8 cellular contexts compared by ENCODE assay signal in the genomic region with DNA sequence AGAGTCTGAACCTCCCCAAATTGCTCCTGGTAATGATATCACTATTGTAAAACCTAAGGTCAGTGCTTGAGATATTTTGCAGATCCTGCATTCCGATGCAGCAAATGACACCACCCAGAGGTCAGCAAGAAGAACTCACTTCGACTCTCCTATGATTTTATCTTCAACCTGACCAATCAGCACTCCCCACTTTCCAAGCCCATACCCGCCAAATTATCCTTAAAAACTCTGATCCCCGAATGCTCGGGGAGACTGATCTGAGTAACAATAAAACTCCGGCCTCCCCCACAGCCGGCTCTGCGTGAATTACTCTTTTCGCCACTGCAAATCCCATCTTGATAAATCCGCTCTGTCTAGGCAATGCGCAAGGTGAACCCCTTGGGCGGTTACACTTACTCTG. TPM values are rescaled to one million over a fixed set of nuclear protein-coding genes. Genes with fewer than 3 reads are reported as not detected.
DNase-seq lines count a peak whose midpoint lies in the region; ATAC-seq and TF ChIP-seq lines count a peak whose summit lies in the region.

No MANE protein-coding gene starts in this region.

- no peak for ATAC-seq in upper lobe of right lung
- no peak for ATAC-seq in GM21390 (IDR thresholded peaks at IDR 0.05; ENCODE audit: unreplicated experiment)
- no peak for ATAC-seq in HG02571 (IDR thresholded peaks at IDR 0.05; ENCODE audit: unreplicated experiment)

- no peaks in the 10 kb centered on the region for H3K27me3 ChIP-seq in BJ (ENCODE audit: control insufficient read depth, insufficient read depth, low read length)
- H3K27me3 ChIP-seq in HL-60 (ENCODE audit: insufficient read depth, poor library complexity, severe bottlenecking): no peaks in the 10 kb centered on the region
- no peaks in the 10 kb centered on the region for H3K27me3 ChIP-seq in upper lobe of right lung

- H3K36me3 ChIP-seq in BJ (ENCODE audit: control insufficient read depth, insufficient read depth, low read length): no peaks in the 10 kb centered on the region
- peaks cover 6% of the 10 kb centered on the region for H3K36me3 ChIP-seq in upper lobe of right lung

- intact Hi-C loops in upper lobe of right lung (cut with DNase I): no loop called here

- POLR2A ChIA-PET in BJ (lab: Charles Lee): no interaction called here

- no peak overlapping the region for H3K27ac ChIP-seq in HL-60 (replicated peaks)
- peak overlapping the region; percentile 91 for H3K27ac ChIP-seq in upper lobe of right lung

- TF ChIP-seq CTCF in BJ (IDR thresholded peaks at IDR 0.05; ENCODE audit: insufficient read depth, low read depth, low read length) (peak; percentile 39), HL-60 (IDR thresholded peaks at IDR 0.05; ENCODE audit: insufficient read depth, low read length) (no peak), upper lobe of right lung (IDR thresholded peaks at IDR 0.05) (peak; percentile 34)

- DNase-seq in BJ (ENCODE audit: low read depth) (no peak), HL-60 (ENCODE audit: low read depth in 1 of 2, low spot score in 1 of 2) (no peak), amniotic epithelial cell (ENCODE audit: low read depth) (peak; percentile 44), kidney glomerular epithelial cell (lab: John Stamatoyannopoulos, UW) (peak; percentile 72), upper lobe of right lung (no peak), GM19240 (ENCODE audit: insufficient read length, low spot score) (no peak)

- H3K4me3 ChIP-seq in BJ (ENCODE audit: low read depth, low read length): peak overlapping the region; percentile 90
- peak overlapping the region; percentile 80 for H3K4me3 ChIP-seq in HL-60 (replicated peaks; ENCODE audit: insufficient read depth, low read length)
- peak overlapping the region; percentile 78 for H3K4me3 ChIP-seq in upper lobe of right lung

- no peaks in the 10 kb centered on the region for H3K9me3 ChIP-seq in upper lobe of right lung

- peaks cover 32% of the 10 kb centered on the region for H3K4me1 ChIP-seq in upper lobe of right lung

- CTCF ChIA-PET in BJ (lab: Yijun Ruan, JAX): interaction anchor here (0.7 to 1.7 kb wide), 3 partner anchors 10 to 120 kb away, joined by 3 to 7 read pairs (median 6); partner anchors contain the start of gene LTBP2

RNA-seq across cellular contexts. Expression of gene NPC2, which starts 1.2 kb away (rescaled TPM):
- 166 and 267 TPM in 2 replicates for polyA plus RNA-seq in BJ (2011; rRNA removed)
- polyA minus RNA-seq in BJ (2011; rRNA and poly(A)+ RNA removed): 55.2 and 63.8 TPM in 2 replicates
- 849 TPM for total RNA-seq in upper lobe of right lung

RNA-seq across cellular contexts. Expression of gene ISCA2, which starts 1.6 kb away (rescaled TPM):
- polyA plus RNA-seq in BJ (2011; rRNA removed): 13.0 and 25.6 TPM in 2 replicates
- 1.4 and 1.7 TPM in 2 replicates for polyA minus RNA-seq in BJ (2011; rRNA and poly(A)+ RNA removed)
- 21.4 TPM for total RNA-seq in upper lobe of right lung

Comparison
In these comparisons a context has a peak if more than half of its experiments do, and no peak if none do; other contexts are left out.
1. DNase-seq: peak in amniotic epithelial cell (single experiment) and kidney glomerular epithelial cell (single experiment); none in BJ (single experiment), HL-60 (0 of 2), upper lobe of right lung (single experiment) and GM19240 (single experiment).
2. Peak in every context shown above with its lines, with median percentiles within 50 percentile points of each other: H3K4me3 ChIP-seq.